22 cellular contexts compared by ENCODE assay signal in genomic region chr3:110790631-110791030, GRCh38.
"Had no signal": no experiment of that assay in that cellular context is flagged by ENCODE, and none has a peak within 500 bp of the region (broad histone marks: within the 10 kb centered on the region; RNA-seq: fewer than 3 reads in every experiment).

No MANE protein-coding gene starts in this region.

- H3K27me3 ChIP-seq: esophagus muscularis mucosa, foreskin keratinocyte, heart left ventricle, stomach, transverse colon had no signal

- H3K9me3 ChIP-seq: esophagus muscularis mucosa, thoracic aorta, transverse colon had no signal

- H3K36me3 Mint-ChIP-seq: natural killer cell treated with Interleukin-12 subunit alpha and Interleukin-12 subunit beta and Interleukin-15 and Interleukin-18, amount 100 ng/mL, for 72 hours had no signal

- H3K4me3 ChIP-seq: esophagus muscularis mucosa, heart left ventricle, lung, stomach, thoracic aorta, transverse colon had no signal

- DNase-seq: effector memory CD4-positive, alpha-beta T cell; foreskin keratinocyte; heart left ventricle; hippocampal formation; left colon; left ventricle myocardium superior; mesenchymal stem cell; midbrain; occipital lobe; posterior cingulate gyrus; stimulated activated CD4-positive, alpha-beta T cell treated with anti-CD3 and anti-CD28 coated beads, Interleukin-2, amount 100 ng/mL, for 24 hours; stimulated activated CD4-positive, alpha-beta T cell treated with anti-CD3 and anti-CD28 coated beads, Interleukin-4, amount 100 ng/mL, for 4 hours; stimulated activated naive CD4-positive, alpha-beta T cell; stomach; substantia nigra; transverse colon had no signal

- H3K27me3 Mint-ChIP-seq: natural killer cell treated with Interleukin-12 subunit alpha and Interleukin-12 subunit beta and Interleukin-15 and Interleukin-18, amount 100 ng/mL, for 72 hours had no signal

- H3K4me3 Mint-ChIP-seq: natural killer cell treated with Interleukin-12 subunit alpha and Interleukin-12 subunit beta and Interleukin-15 and Interleukin-18, amount 100 ng/mL, for 72 hours had no signal

- H3K36me3 ChIP-seq: esophagus muscularis mucosa, heart left ventricle, stomach, thoracic aorta, transverse colon had no signal

- H3K27ac ChIP-seq: epithelial cell of prostate, esophagus muscularis mucosa, foreskin keratinocyte, heart left ventricle, stomach, thoracic aorta, transverse colon had no signal

- ATAC-seq: foreskin keratinocyte; heart left ventricle; left colon; left ventricle myocardium superior; natural killer cell treated with Interleukin-12 subunit alpha and Interleukin-12 subunit beta and Interleukin-15 and Interleukin-18, amount 100 ng/mL, for 72 hours; sciatic nerve had no signal

- H3K27ac Mint-ChIP-seq: natural killer cell treated with Interleukin-12 subunit alpha and Interleukin-12 subunit beta and Interleukin-15 and Interleukin-18, amount 100 ng/mL, for 72 hours had no signal

- H3K4me1 ChIP-seq: esophagus muscularis mucosa, foreskin keratinocyte, heart left ventricle, stomach, transverse colon had no signal
